ENCODE assay signal across 16 cellular contexts in genomic region chr18:70430501-70431173, GRCh38.
DNase-seq lines count a peak whose midpoint lies in the region; ATAC-seq, FAIRE-seq and TF ChIP-seq lines count a peak whose summit lies in the region.
"Had no signal": no experiment of that assay in that cellular context is flagged by ENCODE, and none has a peak within 500 bp of the region (broad histone marks: within the 10 kb centered on the region; RNA-seq: fewer than 3 reads in every experiment).

No MANE protein-coding gene starts in this region.

- H2BK12ac ChIP-seq in H1 (ENCODE audit: low read depth, low read length), result no peak overlapping the region
- peak overlapping the region; percentile 18 to 94 for H2BK12ac ChIP-seq in mesenchymal stem cell (ENCODE audit: low read length in 2 of 2)

- FAIRE-seq in H1 (lab: Jason Lieb, UNC), result no peak
- FAIRE-seq: G401.6 had no signal

- intact Hi-C loops in ascending aorta (cut with DNase I), result no loop called here

- no peaks in the 10 kb centered on the region for H3K79me2 ChIP-seq in H1 (ENCODE audit: control insufficient read depth in 1 of 2, insufficient read depth in 2 of 2, low read length in 2 of 2)

- H4K8ac ChIP-seq in H1 (ENCODE audit: extremely low read depth, insufficient read depth, low read length), result 0 out of 2 replicates have a peak overlapping the region, but pooled peaks have one; percentile 42
- H4K8ac ChIP-seq in mesenchymal stem cell (ENCODE audit: low read length), result peak overlapping the region; percentile 12

- H2AK5ac ChIP-seq in H1 (ENCODE audit: low read depth, low read length) (no peak overlapping the region), mesenchymal stem cell (ENCODE audit: low read length, severe bottlenecking) (no peak overlapping the region)

- H3K79me1 ChIP-seq in H1 (ENCODE audit: low read depth, low read length), result no peaks in the 10 kb centered on the region
- no peaks in the 10 kb centered on the region for H3K79me1 ChIP-seq in mesenchymal stem cell (replicated peaks; ENCODE audit: low read length, poor library complexity, severe bottlenecking)

- TF ChIP-seq CTCF in H1 (IDR thresholded peaks at IDR 0.05; ENCODE audit: control extremely low read depth in 1 of 3, insufficient read depth in 1 of 3, low read depth in 1 of 3, low read length in 3 of 3) (no peak), type B pancreatic cell (conservative IDR thresholded peaks at IDR 0.05) (no peak), ascending aorta (IDR thresholded peaks at IDR 0.05) (no peak)

- H3K23me2 ChIP-seq in H1 (ENCODE audit: low read depth, low read length), result no peaks in the 10 kb centered on the region

- H3K18ac ChIP-seq in H1 (ENCODE audit: extremely low read depth, low read length) (no peak overlapping the region), mesenchymal stem cell (ENCODE audit: low read depth in 1 of 2, low read length in 2 of 2) (peak overlapping the region; percentile 52 to 85)

- no peaks in the 10 kb centered on the region for H3K36me3 Mint-ChIP-seq in type B pancreatic cell
- H3K36me3 Mint-ChIP-seq: CD14-positive monocyte had no signal

- no peaks in the 10 kb centered on the region for H3K27me3 Mint-ChIP-seq in type B pancreatic cell

- H3K4me1 Mint-ChIP-seq in type B pancreatic cell (ENCODE audit: unreplicated experiment), result peaks cover 9% of the 10 kb centered on the region

- no peaks in the 10 kb centered on the region for H4K20me1 ChIP-seq in H1 (replicated peaks in 1 of 2; ENCODE audit: control insufficient read depth in 1 of 2, insufficient read depth in 2 of 2, low read length in 2 of 2)

- DNase-seq in H1 (ENCODE audit: low read depth in 1 of 2, low spot score in 2 of 2) (no peak), mesenchymal stem cell (no peak), type B pancreatic cell (ENCODE audit: extremely low spot score, unreplicated experiment) (no peak), ascending aorta (ENCODE audit: low spot score in 2 of 2) (no peak)
- DNase-seq: DND-41, NCI-H1436, NCI-H1930, NCI-H524, PC-3 had no signal

- H3K4me2 ChIP-seq in H1 (ENCODE audit: insufficient read depth in 1 of 2, low read depth in 2 of 2, low read length in 2 of 2) (no peak overlapping the region), mesenchymal stem cell (ENCODE audit: low read length, poor library complexity, severe bottlenecking) (no peak overlapping the region)
- H3K4me2 ChIP-seq: GM23338, KMS-11 had no signal

- no peaks in the 10 kb centered on the region for H3K9me3 ChIP-seq in HUES48 (ENCODE audit: control insufficient read depth, insufficient read depth, low read length)
- H3K9me3 ChIP-seq in H1 (ENCODE audit: insufficient read depth in 2 of 2, low read depth in 1 of 2, low read length in 1 of 2), result no peaks in the 10 kb centered on the region
- H3K9me3 ChIP-seq in mesenchymal stem cell (ENCODE audit: control insufficient read depth, low read length), result peaks cover 12% of the 10 kb centered on the region
- no peaks in the 10 kb centered on the region for H3K9me3 ChIP-seq in ascending aorta

- H3K4ac ChIP-seq in H1 (replicated peaks; ENCODE audit: insufficient read length, low read depth, low read length) (no peak overlapping the region), mesenchymal stem cell (ENCODE audit: low read depth in 1 of 2, low read length in 2 of 2) (peak overlapping the region in 1 of 2 experiments; percentile 66)

- CTCF ChIA-PET in H1 (lab: Charles Lee; ENCODE audit: partially characterized antibody), result interaction anchor here (1.0 to 2.1 kb wide), 4 partner anchors 15 to 235 kb away, joined by 3 to 8 read pairs (median 4); no protein-coding TSS in a partner anchor

- H3K4me1 ChIP-seq in HUES48 (ENCODE audit: control insufficient read depth, insufficient read depth, low read length) (no peaks in the 10 kb centered on the region), H1 (replicated peaks in 1 of 4; ENCODE audit: control insufficient read depth in 3 of 4, insufficient read depth in 4 of 4, low read length in 3 of 4) (no peaks in the 10 kb centered on the region; a peak in 1 of 7 replicates), mesenchymal stem cell (ENCODE audit: control insufficient read depth, insufficient read depth, low read depth, low read length) (no peaks in the 10 kb centered on the region), ascending aorta (no peaks in the 10 kb centered on the region)

- no peaks in the 10 kb centered on the region for H3K36me3 ChIP-seq in HUES48 (ENCODE audit: control insufficient read depth, insufficient read depth, low read length)
- no peaks in the 10 kb centered on the region for H3K36me3 ChIP-seq in H1 (ENCODE audit: control insufficient read depth in 2 of 4, insufficient read depth in 4 of 4, low read length in 3 of 4)
- no peaks in the 10 kb centered on the region for H3K36me3 ChIP-seq in mesenchymal stem cell (ENCODE audit: control insufficient read depth in 1 of 2, insufficient read depth in 2 of 2, low read depth in 1 of 2, low read length in 2 of 2)
- no peaks in the 10 kb centered on the region for H3K36me3 ChIP-seq in ascending aorta

- no peak overlapping the region for H2BK120ac ChIP-seq in H1 (replicated peaks; ENCODE audit: low read depth, low read length)
- no peak overlapping the region for H2BK120ac ChIP-seq in mesenchymal stem cell (ENCODE audit: low read depth, low read length)

- TF ChIP-seq POLR2A in H1 (IDR thresholded peaks at IDR 0.05; ENCODE audit: control extremely low read depth in 1 of 2, low read depth in 2 of 2, low read length in 2 of 2), result no peak

- no peak overlapping the region for H2BK20ac ChIP-seq in H1 (ENCODE audit: low read length)

- H3K27me3 ChIP-seq in HUES48 (ENCODE audit: control insufficient read depth, insufficient read depth, low read length), result no peaks in the 10 kb centered on the region
- H3K27me3 ChIP-seq in H1 (replicated peaks in 1 of 4; ENCODE audit: control insufficient read depth in 3 of 4, extremely low read depth in 1 of 4, insufficient read depth in 3 of 4, low read length in 3 of 4), result no peaks in the 10 kb centered on the region
- no peaks in the 10 kb centered on the region for H3K27me3 ChIP-seq in mesenchymal stem cell (ENCODE audit: control insufficient read depth in 1 of 2, insufficient read depth in 1 of 2, low read length in 2 of 2)
- H3K27me3 ChIP-seq in ascending aorta, result no peaks in the 10 kb centered on the region

- no peak for TF ChIP-seq RAD21 in H1 (IDR thresholded peaks at IDR 0.05 in 1 of 2, conservative IDR thresholded peaks at IDR 0.05 in 1 of 2; ENCODE audit: low read depth in 2 of 2, low read length in 2 of 2)

- H3K4me3 ChIP-seq in HUES48 (ENCODE audit: low read depth, low read length) (no peak overlapping the region), H1 (ENCODE audit: extremely low read depth in 1 of 4, insufficient read depth in 2 of 4, low read depth in 3 of 4, low read length in 4 of 4) (no peak overlapping the region), mesenchymal stem cell (ENCODE audit: insufficient read depth in 1 of 2, low read depth in 1 of 2, low read length in 2 of 2) (no peak overlapping the region), ascending aorta (no peak overlapping the region)
- H3K4me3 ChIP-seq: GM23338 had no signal

- H3K14ac ChIP-seq in H1 (ENCODE audit: insufficient read length) (no peak overlapping the region), mesenchymal stem cell (ENCODE audit: low read length in 2 of 2) (peak overlapping the region in 1 of 2 experiments; percentile 51)

- 94% methylated on average over 26 of the region's 26 CpGs; no CpG with 5 or more reads in 1 of the 2 experiments for WGBS in H1 (ENCODE audit: extremely low coverage in 1 of 2, insufficient coverage in 1 of 2, insufficient read length in 1 of 2, insufficient replicate concordance in 2 of 2, low coverage in 1 of 2, low lambda C conversion rate in 2 of 2, missing lambda C conversion rate in 1 of 2), 2 experiments
- WGBS in mesenchymal stem cell, result 98% methylated on average over 26 of the region's 26 CpGs

- H2BK5ac ChIP-seq in H1 (ENCODE audit: low read depth, low read length), result no peak overlapping the region
- no peak overlapping the region for H2BK5ac ChIP-seq in mesenchymal stem cell (ENCODE audit: low read depth, low read length, poor library complexity, severe bottlenecking)

- ATAC-seq in HG03159 (IDR thresholded peaks at IDR 0.05; ENCODE audit: unreplicated experiment), result no peak
- no peak for ATAC-seq in GM18907 (IDR thresholded peaks at IDR 0.05; ENCODE audit: unreplicated experiment)
- ATAC-seq: GM23338, PC-3 had no signal

- no peak overlapping the region for H3K4me3 Mint-ChIP-seq in type B pancreatic cell
- H3K4me3 Mint-ChIP-seq: CD14-positive monocyte, GM23338 had no signal

- TF ChIP-seq EP300 in H1 (IDR thresholded peaks at IDR 0.05; ENCODE audit: borderline replicate concordance in 1 of 2, low read depth in 2 of 2, low read length in 2 of 2), result no peak

- POLR2A ChIA-PET in H1 (lab: Charles Lee; ENCODE audit: partially characterized antibody), result no interaction called here

- H4K91ac ChIP-seq in H1 (replicated peaks; ENCODE audit: insufficient read length, low read length), result no peak overlapping the region
- peak overlapping the region; percentile 76 for H4K91ac ChIP-seq in mesenchymal stem cell (ENCODE audit: low read length)

- H3K27ac Mint-ChIP-seq in type B pancreatic cell, result peak overlapping the region; percentile 46
- H3K27ac Mint-ChIP-seq: GM23338 had no signal

- H3K9ac ChIP-seq in HUES48 (ENCODE audit: low read depth, low read length) (no peak overlapping the region), H1 (replicated peaks in 1 of 4; ENCODE audit: extremely low read depth in 1 of 4, low read depth in 3 of 4, low read length in 3 of 4) (no peak overlapping the region), mesenchymal stem cell (ENCODE audit: low read length) (peak overlapping the region; percentile 30)
- H3K9ac ChIP-seq: KMS-11 had no signal

- H3K9me3 Mint-ChIP-seq in type B pancreatic cell, result peaks cover 4% of the 10 kb centered on the region
- H3K9me3 Mint-ChIP-seq: GM23338 had no signal

- H2AFZ ChIP-seq in H1 (ENCODE audit: low read length) (no peak overlapping the region; the same call in 1 of the 2 replicates), mesenchymal stem cell (ENCODE audit: low read depth, low read length) (no peak overlapping the region)
- H2AFZ ChIP-seq: GM23338 had no signal

- H2BK15ac ChIP-seq in H1 (ENCODE audit: low read length) (no peak overlapping the region), mesenchymal stem cell (ENCODE audit: low read depth, poor library complexity, severe bottlenecking) (peak overlapping the region; percentile 85)

- no peak overlapping the region for H3K23ac ChIP-seq in H1 (ENCODE audit: insufficient read length)
- no peak overlapping the region for H3K23ac ChIP-seq in mesenchymal stem cell (ENCODE audit: low read length in 2 of 2)

- H4K5ac ChIP-seq in H1 (ENCODE audit: insufficient read length, low read depth, low read length), result no peak overlapping the region

- no peak overlapping the region for H3K56ac ChIP-seq in H1 (replicated peaks; ENCODE audit: insufficient read length, low read depth, low read length)

- H3K27ac ChIP-seq in HUES48 (ENCODE audit: low read depth, low read length) (peak overlapping the region; percentile 20), H1 (ENCODE audit: low read depth, low read length) (no peak overlapping the region), mesenchymal stem cell (ENCODE audit: low read length, poor library complexity, severe bottlenecking) (no peak overlapping the region), ascending aorta (no peak overlapping the region)
- H3K27ac ChIP-seq: KMS-11 had no signal

TF ChIP-seq in H1, 55 proteins besides CTCF, POLR2A, EP300 and RAD21 (continues in another document):
- TF ChIP-seq GTF2F1 (IDR thresholded peaks at IDR 0.05; ENCODE audit: borderline replicate concordance, low read depth, low read length), result no peak
